ENCODE assay signal across 1 cellular context in genomic region chr6:108560463-108561308, GRCh38.
TF ChIP-seq lines count a peak whose summit lies in the region.

TSS of gene FOXO3 (plus strand) at chr6:108560917. CDS start at chr6:108561209, 292 bp downstream.

TF ChIP-seq in HepG2, 621 proteins besides CTCF, POLR2A, EP300 and RAD21 (continued from another document):
- TF ChIP-seq AKNA (CRISPR knock-in tag; IDR thresholded peaks at IDR 0.05; ENCODE audit: borderline replicate concordance) (no peak), ZFX (CRISPR knock-in tag; IDR thresholded peaks at IDR 0.05; ENCODE audit: low read depth) (peak; percentile 77), ZNF10 (CRISPR knock-in tag; IDR thresholded peaks at IDR 0.05; ENCODE audit: borderline replicate concordance, low read depth) (no peak), YEATS4 (CRISPR knock-in tag; IDR thresholded peaks at IDR 0.05; ENCODE audit: borderline replicate concordance) (no peak; the same call in 1 of the 2 replicates), ZNF83 (CRISPR knock-in tag; IDR thresholded peaks at IDR 0.05; ENCODE audit: borderline replicate concordance) (no peak), ZNF292 (CRISPR knock-in tag; IDR thresholded peaks at IDR 0.05; ENCODE audit: borderline replicate concordance, low read depth) (no peak), ZMYM3 (CRISPR knock-in tag; IDR thresholded peaks at IDR 0.05) (no peak; the same call in 1 of the 2 replicates), ZNF33A (CRISPR knock-in tag; IDR thresholded peaks at IDR 0.05; ENCODE audit: borderline replicate concordance) (no peak), SNAI1 (CRISPR knock-in tag; IDR thresholded peaks at IDR 0.05; ENCODE audit: borderline replicate concordance) (peak; percentile 84; the same call in 1 of the 2 replicates), ZSCAN22 (CRISPR knock-in tag; IDR thresholded peaks at IDR 0.05) (no peak), ZBTB1 (CRISPR knock-in tag; IDR thresholded peaks at IDR 0.05; ENCODE audit: borderline replicate concordance) (no peak), ZNF33B (CRISPR knock-in tag; IDR thresholded peaks at IDR 0.05) (no peak)
